Comparison of ENCODE assay signal across 9 cellular contexts in genomic region chr1:147073062-147073432, GRCh38.
DNase-seq lines count a peak whose midpoint lies in the region; ATAC-seq, FAIRE-seq and TF ChIP-seq lines count a peak whose summit lies in the region.
"Had no signal": no experiment of that assay in that cellular context is flagged by ENCODE, and none has a peak within 500 bp of the region (broad histone marks: within the 10 kb centered on the region; RNA-seq: fewer than 3 reads in every experiment).

No MANE protein-coding gene starts in this region.

- H3K27me3 ChIP-seq in keratinocyte (ENCODE audit: control insufficient read depth, extremely low read depth, insufficient read depth, low read length) (peaks cover 55% of the 10 kb centered on the region), gastroesophageal sphincter (peaks cover 83% of the 10 kb centered on the region)

- H3K27me3 Mint-ChIP-seq in T-helper 1 cell treated with Interleukin-12 subunit alpha and Interleukin-12 subunit beta and Interleukin-4 antibody, amounts not matched to agents 30 μg/mL and 1 μg/mL, for 36 hours (ENCODE audit: low read depth) = peaks cover 76% of the 10 kb centered on the region
- H3K27me3 Mint-ChIP-seq in activated T-cell treated with anti-CD3 and anti-CD28 coated beads, Interleukin-2, amount 50 U/mL, for 4 hours (ENCODE audit: low read depth) = peaks cover 74% of the 10 kb centered on the region
- H3K27me3 Mint-ChIP-seq in stimulated activated naive B cell treated with anti-CD40 and anti-IgM and Interleukin-4, amounts not matched to agents 10 μg/mL and 1 μg/mL and 100 μg/mL, for 72 hours = peaks cover 0 to 53% of the 10 kb centered on the region in 2 donors

- FAIRE-seq in keratinocyte (lab: Jason Lieb, UNC) = no peak

- H3K9me3 ChIP-seq in keratinocyte (ENCODE audit: control insufficient read depth, low read depth, low read length) (peaks cover 3% of the 10 kb centered on the region), gastroesophageal sphincter (no peaks in the 10 kb centered on the region)

- peaks cover 4% of the 10 kb centered on the region for H3K36me3 Mint-ChIP-seq in T-helper 1 cell treated with Interleukin-12 subunit alpha and Interleukin-12 subunit beta and Interleukin-4 antibody, amounts not matched to agents 30 μg/mL and 1 μg/mL, for 36 hours (ENCODE audit: low read depth)
- no peaks in the 10 kb centered on the region for H3K36me3 Mint-ChIP-seq in activated T-cell treated with anti-CD3 and anti-CD28 coated beads, Interleukin-2, amount 50 U/mL, for 4 hours (ENCODE audit: insufficient read depth)
- no peaks in the 10 kb centered on the region for H3K36me3 Mint-ChIP-seq in stimulated activated naive B cell treated with anti-CD40 and anti-IgM and Interleukin-4, amounts not matched to agents 10 μg/mL and 1 μg/mL and 100 μg/mL, for 72 hours

- H3K27ac ChIP-seq in keratinocyte (ENCODE audit: control insufficient read depth, insufficient read depth, low read length) (no peak overlapping the region), gastroesophageal sphincter (no peak overlapping the region)
- H3K27ac ChIP-seq: 22Rv1 had no signal

- no peaks in the 10 kb centered on the region for H4K20me1 ChIP-seq in keratinocyte (ENCODE audit: control insufficient read depth, extremely low read depth, insufficient read depth, low read length)

- no peaks in the 10 kb centered on the region for H3K79me2 ChIP-seq in keratinocyte (ENCODE audit: control insufficient read depth, insufficient read depth, low read length)

- H3K4me2 ChIP-seq in keratinocyte (ENCODE audit: control insufficient read depth, extremely low read depth, insufficient read depth, low read depth, low read length) = peak overlapping the region; percentile 73

- WGBS in gastroesophageal sphincter (ENCODE audit: low coverage in 1 of 2), 2 donors = 0 to 4% methylated on average over 4 to 8 of the region's 21 CpGs

- H3K9ac ChIP-seq in keratinocyte (ENCODE audit: control insufficient read depth, extremely low read depth, insufficient read depth, low read length) = no peak overlapping the region

- H3K4me1 Mint-ChIP-seq in T-helper 1 cell treated with Interleukin-12 subunit alpha and Interleukin-12 subunit beta and Interleukin-4 antibody, amounts not matched to agents 30 μg/mL and 1 μg/mL, for 36 hours (ENCODE audit: low read depth) = peaks cover 9% of the 10 kb centered on the region
- peaks cover 11% of the 10 kb centered on the region for H3K4me1 Mint-ChIP-seq in activated T-cell treated with anti-CD3 and anti-CD28 coated beads, Interleukin-2, amount 50 U/mL, for 4 hours (ENCODE audit: low read depth)
- peaks cover 27 to 29% of the 10 kb centered on the region in 2 donors for H3K4me1 Mint-ChIP-seq in stimulated activated naive B cell treated with anti-CD40 and anti-IgM and Interleukin-4, amounts not matched to agents 10 μg/mL and 1 μg/mL and 100 μg/mL, for 72 hours

- peak overlapping the region in 2 of 3 experiments; percentile 16 to 41 for H3K4me3 ChIP-seq in keratinocyte (ENCODE audit: control insufficient read depth in 2 of 3, extremely low read depth in 1 of 3, insufficient read depth in 2 of 3, low read depth in 1 of 3, low read length in 3 of 3)
- H3K4me3 ChIP-seq in gastroesophageal sphincter = peak overlapping the region in 1 of 2 donors; percentile 40

- TF ChIP-seq POLR2A in gastroesophageal sphincter (IDR thresholded peaks at IDR 0.05) = no peak

- H3K9me1 ChIP-seq in keratinocyte (ENCODE audit: control insufficient read depth, extremely low read depth, insufficient read depth, low read length) = no peaks in the 10 kb centered on the region

- no peak for TF ChIP-seq EP300 in gastroesophageal sphincter (IDR thresholded peaks at IDR 0.05)

- dilution Hi-C loops in keratinocyte (cut with MboI; ENCODE audit: extremely low pct_ligation_motif_present, low sequenced_read_pairs) = no loop called here

- H3K27ac Mint-ChIP-seq in T-helper 1 cell treated with Interleukin-12 subunit alpha and Interleukin-12 subunit beta and Interleukin-4 antibody, amounts not matched to agents 30 μg/mL and 1 μg/mL, for 36 hours = no peak overlapping the region
- H3K27ac Mint-ChIP-seq in stimulated activated naive B cell treated with anti-CD40 and anti-IgM and Interleukin-4, amounts not matched to agents 10 μg/mL and 1 μg/mL and 100 μg/mL, for 72 hours = peak overlapping the region; percentile 96

- peak overlapping the region; percentile 66 for H3K4me3 Mint-ChIP-seq in T-helper 1 cell treated with Interleukin-12 subunit alpha and Interleukin-12 subunit beta and Interleukin-4 antibody, amounts not matched to agents 30 μg/mL and 1 μg/mL, for 36 hours
- peak overlapping the region; percentile 0 for H3K4me3 Mint-ChIP-seq in activated T-cell treated with anti-CD3 and anti-CD28 coated beads, Interleukin-2, amount 50 U/mL, for 4 hours
- H3K4me3 Mint-ChIP-seq in stimulated activated naive B cell treated with anti-CD40 and anti-IgM and Interleukin-4, amounts not matched to agents 10 μg/mL and 1 μg/mL and 100 μg/mL, for 72 hours = peak overlapping the region; percentile 94

- no peaks in the 10 kb centered on the region for H3K9me3 Mint-ChIP-seq in T-helper 1 cell treated with Interleukin-12 subunit alpha and Interleukin-12 subunit beta and Interleukin-4 antibody, amounts not matched to agents 30 μg/mL and 1 μg/mL, for 36 hours
- H3K9me3 Mint-ChIP-seq in activated T-cell treated with anti-CD3 and anti-CD28 coated beads, Interleukin-2, amount 50 U/mL, for 4 hours = peaks cover 3% of the 10 kb centered on the region
- H3K9me3 Mint-ChIP-seq in stimulated activated naive B cell treated with anti-CD40 and anti-IgM and Interleukin-4, amounts not matched to agents 10 μg/mL and 1 μg/mL and 100 μg/mL, for 72 hours = peaks cover 0 to 4% of the 10 kb centered on the region in 2 donors

- peak; percentile 48 to 57 for ATAC-seq in activated T-cell treated with anti-CD3 and anti-CD28 coated beads, Interleukin-2, amount 50 U/mL, for 4 hours
- peak; percentile 83 to 85 for ATAC-seq in stimulated activated naive B cell treated with anti-CD40 and anti-IgM and Interleukin-4, amounts not matched to agents 10 μg/mL and 1 μg/mL and 100 μg/mL, for 72 hours (replicated peaks)
- no peak for ATAC-seq in gastroesophageal sphincter

- no peaks in the 10 kb centered on the region for H3K4me1 ChIP-seq in keratinocyte (ENCODE audit: control insufficient read depth, extremely low read depth, insufficient read depth, low read length)
- H3K4me1 ChIP-seq in gastroesophageal sphincter = peaks cover 0 to 19% (median 0%) of the 10 kb centered on the region in 3 donors

- DNase-seq in T-helper 1 cell (no peak), keratinocyte (ENCODE audit: low read depth, low spot score) (no peak), DMS153 (lab: John Stamatoyannopoulos, UW) (no peak), NOMO-1 treated with DMSO at 0.1 percent for 48 hours (lab: John Stamatoyannopoulos, UW; ENCODE audit: unreplicated experiment) (no peak)
- no peak for DNase-seq in activated T-cell treated with anti-CD3 and anti-CD28 coated beads, Interleukin-2, amount 50 U/mL, for 4 hours
- peak; percentile 73 for DNase-seq in stimulated activated naive B cell treated with anti-CD40 and anti-IgM and Interleukin-4, amounts not matched to agents 10 μg/mL and 1 μg/mL and 100 μg/mL, for 72 hours

- H3K36me3 ChIP-seq in keratinocyte (ENCODE audit: control insufficient read depth in 2 of 2, extremely low read depth in 1 of 2, insufficient read depth in 2 of 2, low read length in 2 of 2) (no peaks in the 10 kb centered on the region), gastroesophageal sphincter (no peaks in the 10 kb centered on the region)

- no peak for TF ChIP-seq CTCF in keratinocyte (optimal IDR thresholded peaks at IDR 0.05 in 1 of 3, IDR thresholded peaks at IDR 0.05 in 1 of 3, conservative IDR thresholded peaks at IDR 0.05 in 1 of 3; ENCODE audit: extremely low read depth in 1 of 3, insufficient read depth in 2 of 3, low read length in 3 of 3)
- TF ChIP-seq CTCF in gastroesophageal sphincter (IDR thresholded peaks at IDR 0.05) = no peak

- no peak overlapping the region for H2AFZ ChIP-seq in keratinocyte (ENCODE audit: control insufficient read depth, low read length)

Comparison
In these comparisons a context has a peak if more than half of its experiments do, and no peak if none do; other contexts are left out.
1. H3K4me3 Mint-ChIP-seq: peak in every context shown above with its lines; median percentile 94 in stimulated activated naive B cell treated with anti-CD40 and anti-IgM and Interleukin-4, amounts not matched to agents 10 μg/mL and 1 μg/mL and 100 μg/mL, for 72 hours; 66 in T-helper 1 cell treated with Interleukin-12 subunit alpha and Interleukin-12 subunit beta and Interleukin-4 antibody, amounts not matched to agents 30 μg/mL and 1 μg/mL, for 36 hours; 0 in activated T-cell treated with anti-CD3 and anti-CD28 coated beads, Interleukin-2, amount 50 U/mL, for 4 hours.